21 cellular contexts compared by ENCODE assay signal in the genomic region with DNA sequence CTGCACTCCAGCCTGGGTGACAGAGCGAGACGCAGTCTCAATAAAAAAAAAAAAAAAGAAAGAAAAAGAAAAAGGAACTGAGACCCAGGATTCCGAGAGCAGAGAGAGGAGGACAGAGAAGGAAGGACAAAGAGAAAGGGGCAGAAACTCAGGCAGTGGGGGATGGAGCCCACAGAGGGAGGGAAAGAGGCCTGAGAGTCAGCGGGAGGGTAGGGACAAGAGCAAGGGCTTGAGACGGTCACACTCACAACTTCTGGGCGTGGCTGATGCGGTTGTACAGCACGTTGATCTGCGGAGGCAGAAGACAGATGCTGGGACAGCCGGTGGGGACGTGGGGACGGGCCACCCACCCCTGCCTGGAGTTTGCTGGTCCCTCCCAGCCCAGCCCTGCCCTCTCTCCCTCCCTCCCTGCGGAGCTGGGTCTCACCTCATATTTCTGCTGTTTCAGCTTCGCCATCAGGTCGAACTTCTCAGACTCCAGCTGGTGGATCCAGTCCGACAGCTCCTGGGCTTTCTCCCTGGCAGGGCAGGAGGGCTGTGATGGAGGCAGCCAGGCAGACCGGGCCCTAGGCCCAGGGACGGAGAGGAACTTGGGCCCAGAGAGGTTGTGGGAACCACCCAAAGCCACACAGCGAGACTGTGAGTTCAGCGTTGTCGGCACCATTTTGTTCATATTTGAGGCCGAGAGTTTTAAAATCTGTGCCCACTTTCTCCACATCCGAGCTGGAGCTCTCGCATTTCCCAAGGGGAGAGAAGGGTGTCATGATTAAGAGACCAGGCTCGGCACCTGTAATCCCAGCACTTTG. TPM values are rescaled to one million over a fixed set of nuclear protein-coding genes. Genes with fewer than 3 reads are reported as not detected.
DNase-seq lines count a peak whose midpoint lies in the region; ATAC-seq lines count a peak whose summit lies in the region.
"Had no signal": no experiment of that assay in that cellular context is flagged by ENCODE, and none has a peak within 500 bp of the region (broad histone marks: within the 10 kb centered on the region; RNA-seq: fewer than 3 reads in every experiment).

No MANE protein-coding gene starts in this region.

- no peak overlapping the region for H2BK5ac ChIP-seq in mesenchymal stem cell (ENCODE audit: low read depth, low read length, poor library complexity, severe bottlenecking)

- H3K9me3 Mint-ChIP-seq in stimulated activated memory B cell treated with anti-CD40 and anti-IgM and Interleukin-4, amounts not matched to agents 10 μg/mL and 1 μg/mL and 100 μg/mL, for 72 hours = no peaks in the 10 kb centered on the region
- H3K9me3 Mint-ChIP-seq in CD8-positive, alpha-beta memory T cell = no peaks in the 10 kb centered on the region
- H3K9me3 Mint-ChIP-seq: central memory CD8-positive, alpha-beta T cell; H9 had no signal

- H3K27me3 ChIP-seq in ectodermal cell (ENCODE audit: control insufficient read depth, insufficient read depth, low read length, poor library complexity, severe bottlenecking) = no peaks in the 10 kb centered on the region
- H3K27me3 ChIP-seq in CD8-positive, alpha-beta memory T cell (ENCODE audit: insufficient read depth, low read length, poor library complexity, severe bottlenecking) = no peaks in the 10 kb centered on the region
- H3K27me3 ChIP-seq in mesenchymal stem cell (ENCODE audit: control insufficient read depth in 1 of 2, insufficient read depth in 1 of 2, low read length in 2 of 2) = peaks cover 28 to 69% of the 10 kb centered on the region in 2 experiments

- H3K36me3 ChIP-seq in ectodermal cell (ENCODE audit: control insufficient read depth, insufficient read depth, low read length) (peaks cover 2% of the 10 kb centered on the region), mesenchymal stem cell (ENCODE audit: control insufficient read depth in 1 of 2, insufficient read depth in 2 of 2, low read depth in 1 of 2, low read length in 2 of 2) (no peaks in the 10 kb centered on the region)
- no peaks in the 10 kb centered on the region for H3K36me3 ChIP-seq in CD8-positive, alpha-beta memory T cell (ENCODE audit: insufficient read depth, low read length)
- H3K36me3 ChIP-seq: upper lobe of left lung had no signal

- no peak overlapping the region for H2AFZ ChIP-seq in mesenchymal stem cell (ENCODE audit: low read depth, low read length)

- WGBS in ectodermal cell, 2 experiments = 88% methylated on average over 25 of the region's 25 CpGs
- WGBS in mesenchymal stem cell = 80% methylated on average over 25 of the region's 25 CpGs

- no peak overlapping the region for H2BK120ac ChIP-seq in mesenchymal stem cell (ENCODE audit: low read depth, low read length)

- H3K9me3 ChIP-seq in ectodermal cell (ENCODE audit: control insufficient read depth, low read length) = no peaks in the 10 kb centered on the region
- no peaks in the 10 kb centered on the region for H3K9me3 ChIP-seq in CD8-positive, alpha-beta memory T cell (ENCODE audit: low read length)
- no peaks in the 10 kb centered on the region for H3K9me3 ChIP-seq in mesenchymal stem cell (ENCODE audit: control insufficient read depth, low read length)
- H3K9me3 ChIP-seq: upper lobe of left lung had no signal

- peak overlapping the region; percentile 35 for H3K4me3 Mint-ChIP-seq in stimulated activated memory B cell treated with anti-CD40 and anti-IgM and Interleukin-4, amounts not matched to agents 10 μg/mL and 1 μg/mL and 100 μg/mL, for 72 hours
- no peak overlapping the region for H3K4me3 Mint-ChIP-seq in CD8-positive, alpha-beta memory T cell
- H3K4me3 Mint-ChIP-seq: central memory CD8-positive, alpha-beta T cell; H9 had no signal

- POLR2A ChIA-PET in CD8-positive, alpha-beta memory T cell (lab: Charles Lee) = interaction anchor here (0.7 kb wide), 1 partner anchor 328 kb away, joined by 5 read pairs; the partner anchor contains the start of gene ISOC2

- H4K8ac ChIP-seq in mesenchymal stem cell (ENCODE audit: low read length) = no peak overlapping the region

- ATAC-seq in stimulated activated memory B cell treated with anti-CD40 and anti-IgM and Interleukin-4, amounts not matched to agents 10 μg/mL and 1 μg/mL and 100 μg/mL, for 72 hours = peak; percentile 74
- ATAC-seq: activated CD4-positive, CD25-positive, alpha-beta regulatory T cell treated with anti-CD3 and anti-CD28 coated beads, Interleukin-2, amount 50 U/mL, for 24 hours; left cardiac atrium had no signal

- H4K91ac ChIP-seq in mesenchymal stem cell (ENCODE audit: low read length) = no peak overlapping the region

- no peak overlapping the region for H3K4ac ChIP-seq in mesenchymal stem cell (ENCODE audit: low read depth in 1 of 2, low read length in 2 of 2)

- H2BK12ac ChIP-seq in mesenchymal stem cell (ENCODE audit: low read length in 2 of 2) = no peak overlapping the region

- H3K23ac ChIP-seq in mesenchymal stem cell (ENCODE audit: low read length in 2 of 2) = peak overlapping the region in 1 of 2 experiments; percentile 83

- H3K36me3 Mint-ChIP-seq in stimulated activated memory B cell treated with anti-CD40 and anti-IgM and Interleukin-4, amounts not matched to agents 10 μg/mL and 1 μg/mL and 100 μg/mL, for 72 hours = no peaks in the 10 kb centered on the region
- H3K36me3 Mint-ChIP-seq in CD8-positive, alpha-beta memory T cell = no peaks in the 10 kb centered on the region

- CTCF ChIA-PET in CD8-positive, alpha-beta memory T cell (lab: Charles Lee) = no interaction called here

- no peaks in the 10 kb centered on the region for H3K79me1 ChIP-seq in mesenchymal stem cell (replicated peaks; ENCODE audit: low read length, poor library complexity, severe bottlenecking)

- DNase-seq in NCI-H524 (lab: John Stamatoyannopoulos, UW) (peak; percentile 31 to 86), NCI-H524 treated with DMSO at 0.1 percent for 48 hours (lab: John Stamatoyannopoulos, UW) (no peak), MV-4-11 (lab: John Stamatoyannopoulos, UW) (peak; percentile 97), mesenchymal stem cell (no peak), iPS-NIHi7 (ENCODE audit: extremely low spot score) (no peak)
- DNase-seq in CD8-positive, alpha-beta memory T cell = no peak
- DNase-seq: amniotic stem cell; H9; left cardiac atrium; NCI-H2081; NCI-H526 treated with DMSO at 0.1 percent for 48 hours; posterior cingulate gyrus; stimulated activated naive CD4-positive, alpha-beta T cell had no signal

- H3K27me3 Mint-ChIP-seq in stimulated activated memory B cell treated with anti-CD40 and anti-IgM and Interleukin-4, amounts not matched to agents 10 μg/mL and 1 μg/mL and 100 μg/mL, for 72 hours = peaks cover 69% of the 10 kb centered on the region
- peaks cover 32 to 60% of the 10 kb centered on the region in 2 donors for H3K27me3 Mint-ChIP-seq in CD8-positive, alpha-beta memory T cell

- H3K27ac Mint-ChIP-seq in stimulated activated memory B cell treated with anti-CD40 and anti-IgM and Interleukin-4, amounts not matched to agents 10 μg/mL and 1 μg/mL and 100 μg/mL, for 72 hours = no peak overlapping the region
- H3K27ac Mint-ChIP-seq in CD8-positive, alpha-beta memory T cell = no peak overlapping the region

- H3K4me2 ChIP-seq in mesenchymal stem cell (ENCODE audit: low read length, poor library complexity, severe bottlenecking) = no peak overlapping the region

- no peak overlapping the region for H3K18ac ChIP-seq in mesenchymal stem cell (ENCODE audit: low read depth in 1 of 2, low read length in 2 of 2)

- no peaks in the 10 kb centered on the region for H3K4me1 ChIP-seq in ectodermal cell (ENCODE audit: control insufficient read depth, insufficient read depth, low read length)
- H3K4me1 ChIP-seq in CD8-positive, alpha-beta memory T cell (ENCODE audit: insufficient read depth, low read length) = no peaks in the 10 kb centered on the region
- no peaks in the 10 kb centered on the region for H3K4me1 ChIP-seq in mesenchymal stem cell (ENCODE audit: control insufficient read depth, insufficient read depth, low read depth, low read length)
- H3K4me1 ChIP-seq: upper lobe of left lung had no signal

- H3K9ac ChIP-seq in mesenchymal stem cell (ENCODE audit: low read length) = no peak overlapping the region

- no peak overlapping the region for H3K4me3 ChIP-seq in ectodermal cell (ENCODE audit: insufficient read depth, low read depth, low read length)
- no peak overlapping the region for H3K4me3 ChIP-seq in CD8-positive, alpha-beta memory T cell (ENCODE audit: low read length)
- no peak overlapping the region for H3K4me3 ChIP-seq in mesenchymal stem cell (ENCODE audit: insufficient read depth in 1 of 2, low read depth in 1 of 2, low read length in 2 of 2)
- H3K4me3 ChIP-seq: upper lobe of left lung had no signal

- H3K27ac ChIP-seq in ectodermal cell (ENCODE audit: insufficient read depth, low read depth, low read length, poor library complexity, severe bottlenecking) = peak overlapping the region; percentile 16
- H3K27ac ChIP-seq in CD8-positive, alpha-beta memory T cell (ENCODE audit: low read depth, low read length) = no peak overlapping the region
- H3K27ac ChIP-seq in mesenchymal stem cell (ENCODE audit: low read length, poor library complexity, severe bottlenecking) = no peak overlapping the region
- H3K27ac ChIP-seq: upper lobe of left lung had no signal

- no peak overlapping the region for H2AK5ac ChIP-seq in mesenchymal stem cell (ENCODE audit: low read length, severe bottlenecking)

- peaks cover 16% of the 10 kb centered on the region for H3K4me1 Mint-ChIP-seq in stimulated activated memory B cell treated with anti-CD40 and anti-IgM and Interleukin-4, amounts not matched to agents 10 μg/mL and 1 μg/mL and 100 μg/mL, for 72 hours
- no peaks in the 10 kb centered on the region for H3K4me1 Mint-ChIP-seq in CD8-positive, alpha-beta memory T cell
- H3K4me1 Mint-ChIP-seq: central memory CD8-positive, alpha-beta T cell had no signal

- H2BK15ac ChIP-seq in mesenchymal stem cell (ENCODE audit: low read depth, poor library complexity, severe bottlenecking) = no peak overlapping the region

- no peak overlapping the region for H3K14ac ChIP-seq in mesenchymal stem cell (ENCODE audit: low read length in 2 of 2)

RNA-seq across cellular contexts. Expression of gene TNNT1, which starts 15.2 kb away (rescaled TPM):
- polyA plus RNA-seq in ectodermal cell (2013, experiment 1 of 4) = 187 TPM
- polyA plus RNA-seq in ectodermal cell (2013, experiment 2 of 4) = 206 TPM
- 145 TPM for polyA plus RNA-seq in ectodermal cell (2013, experiment 3 of 4)
- 178 TPM for polyA plus RNA-seq in ectodermal cell (2013, experiment 4 of 4)
- not detected for total RNA-seq in CD8-positive, alpha-beta memory T cell
- polyA plus RNA-seq in CD8-positive, alpha-beta memory T cell = not detected
- 1.2 TPM for polyA plus RNA-seq in mesenchymal stem cell (2013, experiment 1 of 2)
- polyA plus RNA-seq in mesenchymal stem cell (2013, experiment 2 of 2) = 0.99 TPM
- total RNA-seq: T-helper 1 cell treated with Interleukin-12 subunit alpha and Interleukin-12 subunit beta and Interleukin-4 antibody, amounts not matched to agents 30 ng/mL and 1 ng/mL, for 36 hours had no signal

RNA-seq across cellular contexts. Expression of gene PPP1R12C, which starts 16.4 kb away (rescaled TPM):
- 86.4 TPM for polyA plus RNA-seq in ectodermal cell (2013, experiment 1 of 4)
- polyA plus RNA-seq in ectodermal cell (2013, experiment 2 of 4) = 76.8 TPM
- polyA plus RNA-seq in ectodermal cell (2013, experiment 3 of 4) = 59.7 TPM
- polyA plus RNA-seq in ectodermal cell (2013, experiment 4 of 4) = 61.4 TPM
- total RNA-seq in CD8-positive, alpha-beta memory T cell = 10 to 100 TPM; 95.4 to 98.3 TPM
- 7.7 TPM for polyA plus RNA-seq in CD8-positive, alpha-beta memory T cell
- 83.1 TPM for polyA plus RNA-seq in mesenchymal stem cell (2013, experiment 1 of 2)
- 80.0 TPM for polyA plus RNA-seq in mesenchymal stem cell (2013, experiment 2 of 2)

RNA-seq across cellular contexts. Expression of gene TNNI3, which starts 23.7 kb away (rescaled TPM):
- 15.6 TPM for polyA plus RNA-seq in ectodermal cell (2013, experiment 1 of 4)
- 19.8 TPM for polyA plus RNA-seq in ectodermal cell (2013, experiment 2 of 4)
- 20.2 TPM for polyA plus RNA-seq in ectodermal cell (2013, experiment 3 of 4)
- 27.5 TPM for polyA plus RNA-seq in ectodermal cell (2013, experiment 4 of 4)
- not detected for total RNA-seq in CD8-positive, alpha-beta memory T cell
- polyA plus RNA-seq in CD8-positive, alpha-beta memory T cell = not detected
- polyA plus RNA-seq in mesenchymal stem cell (2013, experiment 1 of 2) = 0.18 TPM
- polyA plus RNA-seq in mesenchymal stem cell (2013, experiment 2 of 2) = 0.18 TPM
- total RNA-seq: mucosa of gallbladder; T-helper 1 cell treated with Interleukin-12 subunit alpha and Interleukin-12 subunit beta and Interleukin-4 antibody, amounts not matched to agents 30 ng/mL and 1 ng/mL, for 36 hours had no signal

RNA-seq across cellular contexts. Expression of gene DNAAF3, which starts 32.6 kb away (rescaled TPM):
- polyA plus RNA-seq in ectodermal cell (2013, experiment 1 of 4) = 11.4 TPM
- polyA plus RNA-seq in ectodermal cell (2013, experiment 2 of 4) = 10.9 TPM
- 10.8 TPM for polyA plus RNA-seq in ectodermal cell (2013, experiment 3 of 4)
- 11.1 TPM for polyA plus RNA-seq in ectodermal cell (2013, experiment 4 of 4)
- total RNA-seq in CD8-positive, alpha-beta memory T cell = under 1 TPM in 1 of 2 experiments, not detected in 1; 0.27 TPM
- not detected for polyA plus RNA-seq in CD8-positive, alpha-beta memory T cell
- 0.37 TPM for polyA plus RNA-seq in mesenchymal stem cell (2013, experiment 1 of 2)
- polyA plus RNA-seq in mesenchymal stem cell (2013, experiment 2 of 2) = 0.45 TPM
- total RNA-seq: T-helper 1 cell treated with Interleukin-12 subunit alpha and Interleukin-12 subunit beta and Interleukin-4 antibody, amounts not matched to agents 30 ng/mL and 1 ng/mL, for 36 hours had no signal

RNA-seq across cellular contexts. Expression of gene SYT5, which starts 46.2 kb away (rescaled TPM):
- 0.65 TPM for polyA plus RNA-seq in ectodermal cell (2013, experiment 1 of 4)
- 0.80 TPM for polyA plus RNA-seq in ectodermal cell (2013, experiment 2 of 4)
- polyA plus RNA-seq in ectodermal cell (2013, experiment 3 of 4) = 0.59 TPM
- 0.77 TPM for polyA plus RNA-seq in ectodermal cell (2013, experiment 4 of 4)
- total RNA-seq in CD8-positive, alpha-beta memory T cell = not detected
- polyA plus RNA-seq in CD8-positive, alpha-beta memory T cell = 0.37 TPM
- 0.28 TPM for polyA plus RNA-seq in mesenchymal stem cell (2013, experiment 1 of 2)
- 0.38 TPM for polyA plus RNA-seq in mesenchymal stem cell (2013, experiment 2 of 2)
- total RNA-seq: Daoy; left cardiac atrium; mucosa of gallbladder; T-helper 1 cell treated with Interleukin-12 subunit alpha and Interleukin-12 subunit beta and Interleukin-4 antibody, amounts not matched to agents 30 ng/mL and 1 ng/mL, for 36 hours had no signal

Comparison
In these comparisons a context has a peak if more than half of its experiments do, and no peak if none do; other contexts are left out.
1. DNase-seq: peak in NCI-H524 (2 of 2) and MV-4-11 (single experiment); none in NCI-H524 treated with DMSO at 0.1 percent for 48 hours (single experiment), CD8-positive, alpha-beta memory T cell (0 of 5), mesenchymal stem cell (single experiment) and iPS-NIHi7 (single experiment).